Comparison of ENCODE assay signal across 23 cellular contexts in the genomic region with DNA sequence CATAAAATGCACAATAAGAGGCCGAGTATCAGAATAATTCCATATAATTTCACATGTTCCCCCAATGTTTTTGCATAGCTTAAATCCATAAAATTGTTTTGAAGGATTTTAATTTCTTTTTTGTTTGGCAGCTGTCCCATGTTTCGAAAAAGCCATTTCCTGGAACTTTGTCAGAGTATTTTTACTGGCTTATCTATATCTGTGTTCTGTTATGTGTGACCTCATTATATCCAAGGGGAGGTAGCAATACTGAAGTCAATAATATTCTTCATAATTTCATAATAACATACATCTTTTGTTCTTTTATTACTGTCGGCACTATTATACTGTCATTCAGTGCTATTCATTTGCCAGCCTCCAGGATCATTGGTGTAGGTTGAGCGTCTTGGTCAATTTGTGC.
"Had no signal": no experiment of that assay in that cellular context is flagged by ENCODE, and none has a peak within 500 bp of the region (broad histone marks: within the 10 kb centered on the region; RNA-seq: fewer than 3 reads in every experiment).

No MANE protein-coding gene starts in this region.

- H3K9me3 ChIP-seq: adrenal gland, breast epithelium had no signal

- H3K4me3 ChIP-seq: adrenal gland, breast epithelium had no signal

- H3K4me3 Mint-ChIP-seq: activated CD8-positive, alpha-beta T cell treated with anti-CD3 and anti-CD28 coated beads for 36 hours; activated naive CD8-positive, alpha-beta T cell treated with anti-CD3 and anti-CD28 coated beads, Interleukin-2, amount 10 ng/mL, durations not matched to agents 7 days and 5 days; T-cell had no signal

- H3K27me3 ChIP-seq: adrenal gland, breast epithelium had no signal

- H3K36me3 ChIP-seq: adrenal gland, breast epithelium had no signal

- ATAC-seq: activated CD4-positive, CD25-positive, alpha-beta regulatory T cell treated with anti-CD3 and anti-CD28 coated beads, Interleukin-2, amount 50 U/mL, for 24 hours; activated CD8-positive, alpha-beta T cell treated with anti-CD3 and anti-CD28 coated beads for 36 hours; PC-3; T-cell had no signal

- H3K27ac ChIP-seq: adrenal gland, breast epithelium had no signal

- H3K9me3 Mint-ChIP-seq: activated CD8-positive, alpha-beta T cell treated with anti-CD3 and anti-CD28 coated beads for 36 hours; activated naive CD8-positive, alpha-beta T cell treated with anti-CD3 and anti-CD28 coated beads, Interleukin-2, amount 10 ng/mL, durations not matched to agents 7 days and 5 days had no signal

- H3K27ac Mint-ChIP-seq: activated CD8-positive, alpha-beta T cell treated with anti-CD3 and anti-CD28 coated beads for 36 hours; activated naive CD8-positive, alpha-beta T cell treated with anti-CD3 and anti-CD28 coated beads, Interleukin-2, amount 10 ng/mL, durations not matched to agents 7 days and 5 days; T-cell had no signal

- H3K36me3 Mint-ChIP-seq: T-cell had no signal

- H3K4me1 ChIP-seq: breast epithelium had no signal

- FAIRE-seq: TTC549 had no signal

- DNase-seq: activated CD4-positive, alpha-beta T cell treated with anti-CD3 and anti-CD28 coated beads for 4 hours; activated CD8-positive, alpha-beta memory T cell treated with anti-CD3 and anti-CD28 coated beads, Interleukin-2, amount 50 U/mL, for 4 hours; activated CD8-positive, alpha-beta T cell treated with anti-CD3 and anti-CD28 coated beads for 36 hours; activated naive CD4-positive, alpha-beta T cell treated with anti-CD3 and anti-CD28 coated beads, Interleukin-2, amount 50 U/mL, for 16 hours; activated naive CD8-positive, alpha-beta T cell treated with anti-CD3 and anti-CD28 coated beads, Interleukin-2, amount 10 ng/mL, durations not matched to agents 7 days and 5 days; adrenal gland; anterior cingulate cortex; Karpas-422; MM.1S; NCI-H1105; NCI-H1436 treated with DMSO at 0.1 percent for 48 hours; NCI-H187; NCI-H2081; NCI-H446; NCI-H524; PC-3; SIG-M5; T-cell; T-helper 2 cell; T1000 had no signal
